In genomic region chr7:151028948-151029501, GRCh38 we compare ENCODE assay signal across 8 cellular contexts. TPM values are rescaled to one million over a fixed set of nuclear protein-coding genes. Genes with fewer than 3 reads are reported as not detected.
DNase-seq lines count a peak whose midpoint lies in the region; ATAC-seq and TF ChIP-seq lines count a peak whose summit lies in the region.

No MANE protein-coding gene starts in this region.

- no peak for TF ChIP-seq CTCF in BE2C (IDR thresholded peaks at IDR 0.05; ENCODE audit: low read depth, low read length)

- peak overlapping the region; percentile 76 for H3K27ac ChIP-seq in duodenal mucosa (ENCODE audit: low read depth, low read length)

- H3K4me3 Mint-ChIP-seq in natural killer cell treated with Interleukin-12 subunit alpha and Interleukin-12 subunit beta and Interleukin-15 and Interleukin-18, amount 100 ng/mL, for 72 hours = peak overlapping the region; percentile 99

- no peaks in the 10 kb centered on the region for H3K36me3 Mint-ChIP-seq in natural killer cell treated with Interleukin-12 subunit alpha and Interleukin-12 subunit beta and Interleukin-15 and Interleukin-18, amount 100 ng/mL, for 72 hours

- peak overlapping the region; percentile 95 to 98 for H3K27ac Mint-ChIP-seq in natural killer cell treated with Interleukin-12 subunit alpha and Interleukin-12 subunit beta and Interleukin-15 and Interleukin-18, amount 100 ng/mL, for 72 hours

- H3K27me3 ChIP-seq in BE2C = no peaks in the 10 kb centered on the region
- no peaks in the 10 kb centered on the region for H3K27me3 ChIP-seq in MG63
- no peaks in the 10 kb centered on the region for H3K27me3 ChIP-seq in duodenal mucosa (ENCODE audit: control insufficient read depth in 1 of 2, insufficient read depth in 2 of 2, low read length in 2 of 2)

- peak overlapping the region; percentile 57 to 61 for H3K9ac ChIP-seq in duodenal mucosa (ENCODE audit: low read depth in 1 of 2, low read length in 2 of 2)

- peaks cover 0 to 4% of the 10 kb centered on the region in 2 donors for H3K27me3 Mint-ChIP-seq in natural killer cell treated with Interleukin-12 subunit alpha and Interleukin-12 subunit beta and Interleukin-15 and Interleukin-18, amount 100 ng/mL, for 72 hours

- no peaks in the 10 kb centered on the region for H3K9me3 Mint-ChIP-seq in natural killer cell treated with Interleukin-12 subunit alpha and Interleukin-12 subunit beta and Interleukin-15 and Interleukin-18, amount 100 ng/mL, for 72 hours

- DNase-seq in BE2C = no peak
- DNase-seq in MG63 = no peak
- DNase-seq in natural killer cell treated with Interleukin-12 subunit alpha and Interleukin-12 subunit beta and Interleukin-15 and Interleukin-18, amount 100 ng/mL, for 72 hours (ENCODE audit: low spot score) = no peak
- no peak for DNase-seq in HCEC 1CT

- ATAC-seq in natural killer cell treated with Interleukin-12 subunit alpha and Interleukin-12 subunit beta and Interleukin-15 and Interleukin-18, amount 100 ng/mL, for 72 hours = no peak
- ATAC-seq in HG03469 (IDR thresholded peaks at IDR 0.05; ENCODE audit: unreplicated experiment) = no peak
- ATAC-seq in GM19351 (IDR thresholded peaks at IDR 0.05; ENCODE audit: unreplicated experiment) = no peak
- no peak for ATAC-seq in HG03039 (IDR thresholded peaks at IDR 0.05; ENCODE audit: unreplicated experiment)

- H3K4me1 Mint-ChIP-seq in natural killer cell treated with Interleukin-12 subunit alpha and Interleukin-12 subunit beta and Interleukin-15 and Interleukin-18, amount 100 ng/mL, for 72 hours (ENCODE audit: low read depth in 2 of 2) = peaks cover 15 to 16% of the 10 kb centered on the region in 2 donors

- H3K36me3 ChIP-seq in BE2C (no peaks in the 10 kb centered on the region), MG63 (peaks cover 2% of the 10 kb centered on the region; the same call in 1 of the 2 replicates), duodenal mucosa (ENCODE audit: control insufficient read depth in 1 of 2, insufficient read depth in 2 of 2, low read length in 2 of 2) (peaks cover 0 to 14% of the 10 kb centered on the region in 2 donors)

- no peaks in the 10 kb centered on the region for H3K4me1 ChIP-seq in BE2C
- H3K4me1 ChIP-seq in duodenal mucosa (ENCODE audit: control insufficient read depth in 1 of 2, insufficient read depth in 2 of 2, low read length in 2 of 2) = peaks cover 6 to 22% of the 10 kb centered on the region in 2 donors

- H3K9me3 ChIP-seq in BE2C = no peaks in the 10 kb centered on the region
- no peaks in the 10 kb centered on the region for H3K9me3 ChIP-seq in MG63
- H3K9me3 ChIP-seq in duodenal mucosa (ENCODE audit: control insufficient read depth in 1 of 2, low read length in 2 of 2) = no peaks in the 10 kb centered on the region

- H3K4me3 ChIP-seq in BE2C (ENCODE audit: low read depth, low read length) (peak overlapping the region; percentile 91), MG63 (peak overlapping the region; percentile 82), duodenal mucosa (ENCODE audit: low read depth in 1 of 2, low read length in 2 of 2) (peak overlapping the region; percentile 75 to 82)

RNA-seq across cellular contexts. Expression of gene ABCB8, which starts 0.8 kb away (rescaled TPM):
- polyA plus RNA-seq in BE2C (2012; ENCODE audit: insufficient read depth, insufficient read length, low read depth) = 56.9 TPM
- 14.4 and 22.4 TPM in 2 replicates for total RNA-seq in MG63 (2014; rRNA removed; shearing (Covaris generic); ENCODE audit: low replicate concordance)
- 10 to 100 TPM; 43.1 to 82.8 TPM for total RNA-seq in natural killer cell treated with Interleukin-12 subunit alpha and Interleukin-12 subunit beta and Interleukin-15 and Interleukin-18, amount 100 ng/mL, for 72 hours

RNA-seq across cellular contexts. Expression of gene ATG9B, which starts 4.7 kb away (rescaled TPM):
- 41.6 TPM for polyA plus RNA-seq in BE2C (2012; ENCODE audit: insufficient read depth, insufficient read length, low read depth)
- total RNA-seq in MG63 (2014; rRNA removed; shearing (Covaris generic); ENCODE audit: low replicate concordance) = not detected in 2 replicates
- 1 to 10 TPM; 2.5 to 2.7 TPM for total RNA-seq in natural killer cell treated with Interleukin-12 subunit alpha and Interleukin-12 subunit beta and Interleukin-15 and Interleukin-18, amount 100 ng/mL, for 72 hours

RNA-seq across cellular contexts. Expression of gene ASIC3, which starts 19.3 kb away (rescaled TPM):
- polyA plus RNA-seq in BE2C (2012; ENCODE audit: insufficient read depth, insufficient read length, low read depth) = 5.9 TPM
- total RNA-seq in MG63 (2014; rRNA removed; shearing (Covaris generic); ENCODE audit: low replicate concordance) = 0.76 TPM in 1 of 2 replicates, not detected in the other
- total RNA-seq in natural killer cell treated with Interleukin-12 subunit alpha and Interleukin-12 subunit beta and Interleukin-15 and Interleukin-18, amount 100 ng/mL, for 72 hours = 1 to 10 TPM; 2.8 to 4.7 TPM

RNA-seq across cellular contexts. Expression of gene CDK5, which starts 28.7 kb away (rescaled TPM):
- 56.3 TPM for polyA plus RNA-seq in BE2C (2012; ENCODE audit: insufficient read depth, insufficient read length, low read depth)
- 11.0 and 21.7 TPM in 2 replicates for total RNA-seq in MG63 (2014; rRNA removed; shearing (Covaris generic); ENCODE audit: low replicate concordance)
- 10 to 100 TPM; 12.5 to 16.2 TPM for total RNA-seq in natural killer cell treated with Interleukin-12 subunit alpha and Interleukin-12 subunit beta and Interleukin-15 and Interleukin-18, amount 100 ng/mL, for 72 hours

RNA-seq across cellular contexts. Expression of gene SLC4A2, which starts 30.4 kb away (rescaled TPM):
- 621 TPM for polyA plus RNA-seq in BE2C (2012; ENCODE audit: insufficient read depth, insufficient read length, low read depth)
- 38.6 and 81.5 TPM in 2 replicates for total RNA-seq in MG63 (2014; rRNA removed; shearing (Covaris generic); ENCODE audit: low replicate concordance)
- total RNA-seq in natural killer cell treated with Interleukin-12 subunit alpha and Interleukin-12 subunit beta and Interleukin-15 and Interleukin-18, amount 100 ng/mL, for 72 hours = 100 to 1,000 TPM; 117 to 195 TPM
